ENCODE assay signal across 20 cellular contexts in the genomic region with DNA sequence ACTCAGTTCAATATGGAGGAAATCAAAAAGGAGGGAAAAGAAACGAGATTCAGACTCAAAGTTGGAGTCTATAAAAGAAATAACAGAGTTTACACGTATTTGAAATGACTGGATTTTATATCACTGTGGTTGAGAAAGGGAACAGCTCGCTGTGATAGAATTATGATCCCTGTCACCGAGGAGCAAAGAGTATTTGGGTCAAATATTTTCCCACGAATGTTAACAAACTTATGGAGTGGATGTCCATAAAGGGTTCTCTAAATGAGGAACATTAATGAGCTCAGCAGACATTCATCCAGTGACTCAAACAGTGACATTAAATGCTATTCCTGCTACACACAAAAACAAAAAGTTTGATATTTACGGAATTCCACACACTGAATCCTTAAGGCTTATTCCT. TPM values are rescaled to one million over a fixed set of nuclear protein-coding genes. Genes with fewer than 3 reads are reported as not detected.
DNase-seq lines count a peak whose midpoint lies in the region; ATAC-seq and TF ChIP-seq lines count a peak whose summit lies in the region.
"Had no signal": no experiment of that assay in that cellular context is flagged by ENCODE, and none has a peak within 500 bp of the region (broad histone marks: within the 10 kb centered on the region; RNA-seq: fewer than 3 reads in every experiment).

No MANE protein-coding gene starts in this region.

- H3K9me2 ChIP-seq in SK-N-SH, result no peaks in the 10 kb centered on the region

- no peak for TF ChIP-seq RAD21 in SK-N-SH (IDR thresholded peaks at IDR 0.05; ENCODE audit: low read length)

- H3K36me3 Mint-ChIP-seq in activated naive CD8-positive, alpha-beta T cell treated with anti-CD3 and anti-CD28 coated beads, Interleukin-2, amount 50 U/mL, for 24 hours (ENCODE audit: low read depth), result no peaks in the 10 kb centered on the region
- H3K36me3 Mint-ChIP-seq: CD4-positive, alpha-beta memory T cell had no signal

- 32% methylated on average over 6 of the region's 6 CpGs for WGBS in SK-N-SH (ENCODE audit: low lambda C conversion rate)

- TF ChIP-seq CTCF in ascending aorta (IDR thresholded peaks at IDR 0.05) (no peak), coronary artery (IDR thresholded peaks at IDR 0.05) (no peak), thoracic aorta (IDR thresholded peaks at IDR 0.05) (no peak), SK-N-SH (IDR thresholded peaks at IDR 0.05) (no peak)

- no peak overlapping the region for H3K27ac Mint-ChIP-seq in activated naive CD8-positive, alpha-beta T cell treated with anti-CD3 and anti-CD28 coated beads, Interleukin-2, amount 50 U/mL, for 24 hours
- H3K27ac Mint-ChIP-seq: CD4-positive, alpha-beta memory T cell; HFFc6 had no signal

- no peaks in the 10 kb centered on the region for H3F3A ChIP-seq in SK-N-SH (replicated peaks; ENCODE audit: insufficient read depth)

- H3K27ac ChIP-seq in ascending aorta (peak overlapping the region; percentile 2 to 69), coronary artery (peak overlapping the region; percentile 25 to 73), thoracic aorta (peak overlapping the region in 1 of 2 donors; percentile 1), SK-N-SH (ENCODE audit: low read depth in 2 of 2, low read length in 1 of 2) (no peak overlapping the region)

- intact Hi-C loops in ascending aorta (cut with DNase I), result loop anchor here (10.0 kb wide), 1 partner anchor 214 kb away; the partner anchor contains the start of gene GPR63

- CTCF ChIA-PET in SK-N-SH (lab: Yijun Ruan, JAX), result interaction anchor here (0.8 to 2.5 kb wide), 4 partner anchors 12 to 439 kb away, joined by 3 to 12 read pairs (median 4); no protein-coding TSS in a partner anchor

- H4K20me1 ChIP-seq in SK-N-SH (ENCODE audit: insufficient read depth), result no peaks in the 10 kb centered on the region

- H3K36me3 ChIP-seq in ascending aorta (peaks cover 0 to 10% of the 10 kb centered on the region in 2 donors), thoracic aorta (no peaks in the 10 kb centered on the region), SK-N-SH (replicated peaks in 1 of 2; ENCODE audit: control insufficient read depth in 1 of 2, insufficient read depth in 2 of 2, low read length in 1 of 2) (no peaks in the 10 kb centered on the region)
- H3K36me3 ChIP-seq: HAP-1 had no signal

- no peak for TF ChIP-seq EP300 in SK-N-SH (IDR thresholded peaks at IDR 0.05; ENCODE audit: borderline replicate concordance in 1 of 2, low read depth in 1 of 2, low read length in 1 of 2)

- H3K4me3 Mint-ChIP-seq in activated naive CD8-positive, alpha-beta T cell treated with anti-CD3 and anti-CD28 coated beads, Interleukin-2, amount 50 U/mL, for 24 hours, result no peak overlapping the region
- H3K4me3 Mint-ChIP-seq: CD4-positive, alpha-beta memory T cell; HFFc6 had no signal

- DNase-seq in ascending aorta (ENCODE audit: low spot score in 2 of 2), result no peak
- DNase-seq in coronary artery (ENCODE audit: low spot score), result no peak
- no peak for DNase-seq in thoracic aorta (ENCODE audit: low spot score)
- DNase-seq in SK-N-SH, result no peak
- no peak for DNase-seq in activated naive CD8-positive, alpha-beta T cell treated with anti-CD3 and anti-CD28 coated beads, Interleukin-2, amount 50 U/mL, for 24 hours
- DNase-seq: C1 segment of cervical spinal cord; Calu3; CD4-positive, alpha-beta memory T cell; COR-L47; DMS53; DMS79 treated with DMSO at 0.1 percent for 48 hours; GF-D8; GOT3; HFFc6 had no signal

- no peaks in the 10 kb centered on the region for H3K9me3 Mint-ChIP-seq in activated naive CD8-positive, alpha-beta T cell treated with anti-CD3 and anti-CD28 coated beads, Interleukin-2, amount 50 U/mL, for 24 hours
- H3K9me3 Mint-ChIP-seq: CD4-positive, alpha-beta memory T cell; HFFc6 had no signal

- H3K9ac ChIP-seq in SK-N-SH, result no peak overlapping the region

- H3K4me2 ChIP-seq in SK-N-SH, result no peak overlapping the region

- H3K9me3 ChIP-seq in ascending aorta, result no peaks in the 10 kb centered on the region
- H3K9me3 ChIP-seq in thoracic aorta, result no peaks in the 10 kb centered on the region
- H3K9me3 ChIP-seq in SK-N-SH, result no peaks in the 10 kb centered on the region
- H3K9me3 ChIP-seq: HAP-1 had no signal

- POLR2A ChIA-PET in SK-N-SH (lab: Yijun Ruan, JAX), result no interaction called here

- no peak overlapping the region for H3K4me3 ChIP-seq in ascending aorta
- no peak overlapping the region for H3K4me3 ChIP-seq in coronary artery
- no peak overlapping the region for H3K4me3 ChIP-seq in thoracic aorta
- H3K4me3 ChIP-seq in SK-N-SH (ENCODE audit: low read depth in 2 of 2, low read length in 1 of 2), result no peak overlapping the region
- H3K4me3 ChIP-seq: HAP-1 had no signal

- H3K27me3 ChIP-seq in ascending aorta, result no peaks in the 10 kb centered on the region
- H3K27me3 ChIP-seq in thoracic aorta (replicated peaks; ENCODE audit: insufficient read depth), result no peaks in the 10 kb centered on the region
- no peaks in the 10 kb centered on the region for H3K27me3 ChIP-seq in SK-N-SH (ENCODE audit: insufficient read depth)

- H3K4me1 ChIP-seq in ascending aorta, result peaks cover 0 to 4% of the 10 kb centered on the region in 2 donors
- H3K4me1 ChIP-seq in thoracic aorta (ENCODE audit: control insufficient read depth in 1 of 2, low read depth in 2 of 2), result peaks cover 0 to 7% of the 10 kb centered on the region in 2 donors
- H3K4me1 ChIP-seq in SK-N-SH (ENCODE audit: control insufficient read depth in 1 of 2, insufficient read depth in 2 of 2, low read depth in 1 of 2, low read length in 1 of 2), result no peaks in the 10 kb centered on the region
- H3K4me1 ChIP-seq: HAP-1 had no signal

- H3K79me2 ChIP-seq in SK-N-SH (ENCODE audit: insufficient read depth), result no peaks in the 10 kb centered on the region

- H3K27me3 Mint-ChIP-seq in activated naive CD8-positive, alpha-beta T cell treated with anti-CD3 and anti-CD28 coated beads, Interleukin-2, amount 50 U/mL, for 24 hours, result peaks cover 9% of the 10 kb centered on the region

- H2AFZ ChIP-seq in SK-N-SH (ENCODE audit: low read depth), result no peak overlapping the region

- peak; percentile 43 for ATAC-seq in thoracic aorta (ENCODE audit: insufficient number of reproducible peaks, low FRiP score, low read depth)
- no peak for ATAC-seq in activated naive CD8-positive, alpha-beta T cell treated with anti-CD3 and anti-CD28 coated beads, Interleukin-2, amount 50 U/mL, for 24 hours
- ATAC-seq in GM18520 (IDR thresholded peaks at IDR 0.05; ENCODE audit: unreplicated experiment), result no peak

- no peaks in the 10 kb centered on the region for H3K4me1 Mint-ChIP-seq in activated naive CD8-positive, alpha-beta T cell treated with anti-CD3 and anti-CD28 coated beads, Interleukin-2, amount 50 U/mL, for 24 hours
- H3K4me1 Mint-ChIP-seq: CD4-positive, alpha-beta memory T cell had no signal

TF ChIP-seq in SK-N-SH, 30 proteins besides CTCF, POLR2A, EP300 and RAD21:
- TF ChIP-seq FOXM1 (IDR thresholded peaks at IDR 0.05; ENCODE audit: low read depth) (no peak), TEAD4 (IDR thresholded peaks at IDR 0.05; ENCODE audit: borderline replicate concordance, insufficient read depth) (no peak)

RNA-seq across cellular contexts. Expression of gene FHL5, which starts 57.9 kb away (rescaled TPM):
- total RNA-seq in ascending aorta, result 128 TPM
- total RNA-seq in thoracic aorta, result 10 to 100 TPM; 47.3 to 98.8 TPM
- not detected in 2 replicates for polyA plus RNA-seq in SK-N-SH (2012; rRNA removed)
- not detected in 2 replicates for polyA plus RNA-seq in SK-N-SH (2012; cell fraction: cytosol; rRNA removed)
- not detected in 2 replicates for polyA plus RNA-seq in SK-N-SH (2012; cell fraction: nucleus; rRNA removed)
- total RNA-seq: A172; Calu3; CD4-positive, alpha-beta memory T cell; Daoy; G401; HFFc6 had no signal
- polyA plus RNA-seq: BJ; CD4-positive, alpha-beta memory T cell had no signal

Comparison
In these comparisons a context has a peak if more than half of its experiments do, and no peak if none do; other contexts are left out.
1. H3K27ac ChIP-seq: peak in ascending aorta (2 of 2) and coronary artery (2 of 2); none in SK-N-SH (0 of 2).